Comparison of ENCODE assay signal across 19 cellular contexts in the genomic region with DNA sequence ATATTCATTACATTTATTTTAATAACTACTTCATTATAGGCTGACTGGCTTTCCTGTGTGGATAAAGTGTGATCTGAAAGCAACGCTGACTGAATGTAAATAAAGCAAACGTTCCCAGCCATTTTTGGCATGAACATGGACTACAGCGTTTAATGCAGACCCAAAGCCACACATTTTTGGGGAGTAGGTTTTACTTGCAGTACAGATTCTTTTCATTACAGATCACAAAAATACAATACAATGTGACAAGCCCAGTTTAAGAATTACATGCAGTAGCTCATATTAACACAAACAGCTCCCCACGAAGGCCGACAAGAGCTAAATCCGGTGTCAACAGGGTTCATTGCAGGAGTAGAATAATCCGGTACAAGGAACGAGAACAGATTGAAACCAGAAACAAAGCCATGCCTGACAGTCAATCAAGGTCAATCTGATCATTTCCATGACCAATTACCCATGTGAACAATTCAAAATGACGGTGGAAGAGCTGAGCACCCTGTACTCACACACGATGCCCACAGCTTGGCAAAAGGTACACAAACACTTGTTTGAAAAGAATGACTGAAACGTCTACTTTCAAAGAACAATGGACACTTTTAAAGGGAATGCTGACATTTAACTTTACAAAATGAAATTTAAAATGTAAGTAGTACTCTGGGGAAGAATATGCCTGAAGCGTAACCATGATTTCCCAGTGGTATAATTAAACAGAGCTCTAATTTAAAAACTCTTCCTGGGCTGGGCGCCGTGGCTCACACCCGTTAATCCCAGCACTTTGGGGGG. TPM values are rescaled to one million over a fixed set of nuclear protein-coding genes. Genes with fewer than 3 reads are reported as not detected.
DNase-seq lines count a peak whose midpoint lies in the region; ATAC-seq and TF ChIP-seq lines count a peak whose summit lies in the region.
"Had no signal": no experiment of that assay in that cellular context is flagged by ENCODE, and none has a peak within 500 bp of the region (broad histone marks: within the 10 kb centered on the region; RNA-seq: fewer than 3 reads in every experiment).

No MANE protein-coding gene starts in this region.

- no peaks in the 10 kb centered on the region for H3K9me3 ChIP-seq in cardiac muscle cell (ENCODE audit: low read depth)
- H3K9me3 ChIP-seq: upper lobe of right lung had no signal

- no peak for ATAC-seq in left ventricle myocardium superior
- ATAC-seq in HG02852 (IDR thresholded peaks at IDR 0.05; ENCODE audit: unreplicated experiment): no peak
- ATAC-seq in GM18520 (IDR thresholded peaks at IDR 0.05; ENCODE audit: unreplicated experiment): no peak
- ATAC-seq: Panc1, upper lobe of right lung had no signal

- H3K9me3 Mint-ChIP-seq in nephron progenitor cell: no peaks in the 10 kb centered on the region
- no peaks in the 10 kb centered on the region for H3K9me3 Mint-ChIP-seq in type B pancreatic cell
- H3K9me3 Mint-ChIP-seq: IgD-negative memory B cell; T-helper 1 cell treated with Interleukin-12 subunit alpha and Interleukin-12 subunit beta and Interleukin-4 antibody, amounts not matched to agents 30 μg/mL and 1 μg/mL, for 36 hours had no signal

- H3K4me1 Mint-ChIP-seq in nephron progenitor cell (peaks cover 53% of the 10 kb centered on the region), type B pancreatic cell (ENCODE audit: unreplicated experiment) (peaks cover 25% of the 10 kb centered on the region)

- peaks cover 21% of the 10 kb centered on the region for H3K36me3 ChIP-seq in cardiac muscle cell

- peaks cover 25% of the 10 kb centered on the region for H3K4me1 ChIP-seq in cardiac muscle cell (ENCODE audit: low read depth)

- H3K27ac Mint-ChIP-seq in nephron progenitor cell (peak overlapping the region; percentile 72), type B pancreatic cell (peak overlapping the region; percentile 34)
- H3K27ac Mint-ChIP-seq: T-helper 1 cell treated with Interleukin-12 subunit alpha and Interleukin-12 subunit beta and Interleukin-4 antibody, amounts not matched to agents 30 μg/mL and 1 μg/mL, for 36 hours had no signal

- no peaks in the 10 kb centered on the region for H3K27me3 ChIP-seq in cardiac muscle cell
- H3K27me3 ChIP-seq: upper lobe of right lung had no signal

- H3K36me3 Mint-ChIP-seq in nephron progenitor cell (ENCODE audit: low read depth) (peaks cover 23% of the 10 kb centered on the region), type B pancreatic cell (peaks cover 4% of the 10 kb centered on the region)
- H3K36me3 Mint-ChIP-seq: IgD-negative memory B cell had no signal

- H3K4me3 Mint-ChIP-seq in nephron progenitor cell (no peak overlapping the region), type B pancreatic cell (no peak overlapping the region)
- H3K4me3 Mint-ChIP-seq: T-helper 1 cell treated with Interleukin-12 subunit alpha and Interleukin-12 subunit beta and Interleukin-4 antibody, amounts not matched to agents 30 μg/mL and 1 μg/mL, for 36 hours had no signal

- DNase-seq in cardiac muscle cell (ENCODE audit: low read depth in 1 of 2, low spot score in 1 of 2) (no peak), left ventricle myocardium superior (no peak), caudate nucleus (lab: John Stamatoyannopoulos, UW) (no peak), nephron progenitor cell (no peak), type B pancreatic cell (ENCODE audit: extremely low spot score, unreplicated experiment) (no peak), GF-D8 (lab: John Stamatoyannopoulos, UW) (no peak)
- DNase-seq: activated naive CD4-positive, alpha-beta T cell; Calu3; NCI-H1105 treated with DMSO at 0.1 percent for 48 hours; NCI-H446 treated with DMSO at 0.1 percent for 48 hours; occipital lobe; stimulated activated CD4-positive, alpha-beta T cell treated with anti-CD3 and anti-CD28 coated beads, Interleukin-15, amount 100 ng/mL, for 24 hours; upper lobe of right lung had no signal

- H3K27me3 Mint-ChIP-seq in nephron progenitor cell (ENCODE audit: low read depth, poor library complexity) (no peaks in the 10 kb centered on the region), type B pancreatic cell (no peaks in the 10 kb centered on the region)
- H3K27me3 Mint-ChIP-seq: IgD-negative memory B cell had no signal

- H3K4me3 ChIP-seq in cardiac muscle cell: no peak overlapping the region
- H3K4me3 ChIP-seq: lung, upper lobe of right lung had no signal

- H3K27ac ChIP-seq in cardiac muscle cell: peak overlapping the region; percentile 64
- peak overlapping the region; percentile 8 for H3K27ac ChIP-seq in caudate nucleus (ENCODE audit: low read depth, low read length)
- H3K27ac ChIP-seq: upper lobe of right lung had no signal

- TF ChIP-seq CTCF in cardiac muscle cell (IDR thresholded peaks at IDR 0.05; ENCODE audit: low read depth, low read length) (no peak), nephron progenitor cell (IDR thresholded peaks at IDR 0.05) (no peak), type B pancreatic cell (conservative IDR thresholded peaks at IDR 0.05) (no peak)

- intact Hi-C loops in left ventricle myocardium superior (cut with micrococcal nuclease): no loop called here

RNA-seq across cellular contexts. Expression of gene BAG5, which starts 5.3 kb away (rescaled TPM):
- total RNA-seq in cardiac muscle cell (17.4 and 17.6 TPM in 2 replicates), left ventricle myocardium superior (16.4 TPM), type B pancreatic cell (ENCODE audit: low replicate concordance) (23.3 and 30.5 TPM in 2 replicates)
- polyA plus RNA-seq in cardiac muscle cell: 17.6 and 19.6 TPM in 2 replicates

RNA-seq across cellular contexts. Expression of gene COA8, which starts 5.6 kb away (rescaled TPM):
- 31.3 and 33.8 TPM in 2 replicates for total RNA-seq in cardiac muscle cell
- polyA plus RNA-seq in cardiac muscle cell: 68.2 and 69.3 TPM in 2 replicates
- 56.2 TPM for total RNA-seq in left ventricle myocardium superior
- 39.8 and 42.5 TPM in 2 replicates for total RNA-seq in type B pancreatic cell (ENCODE audit: low replicate concordance)

RNA-seq across cellular contexts. Expression of gene TRMT61A, which starts 28.2 kb away (rescaled TPM):
- total RNA-seq in cardiac muscle cell: 5.7 and 7.5 TPM in 2 replicates
- polyA plus RNA-seq in cardiac muscle cell: 5.6 and 7.4 TPM in 2 replicates
- total RNA-seq in left ventricle myocardium superior: 5.5 TPM
- 10.8 and 12.4 TPM in 2 replicates for total RNA-seq in type B pancreatic cell (ENCODE audit: low replicate concordance)

RNA-seq across cellular contexts. Expression of gene CKB, which starts 34.5 kb away (rescaled TPM):
- total RNA-seq in cardiac muscle cell: 169 and 324 TPM in 2 replicates
- 177 and 327 TPM in 2 replicates for polyA plus RNA-seq in cardiac muscle cell
- 533 TPM for total RNA-seq in left ventricle myocardium superior
- 180 and 323 TPM in 2 replicates for total RNA-seq in type B pancreatic cell (ENCODE audit: low replicate concordance)
